Comparison of ENCODE assay signal across 9 cellular contexts in genomic region chr12:92444763-92445162, GRCh38.
DNase-seq lines count a peak whose midpoint lies in the region; ATAC-seq and TF ChIP-seq lines count a peak whose summit lies in the region.
"Had no signal": no experiment of that assay in that cellular context is flagged by ENCODE, and none has a peak within 500 bp of the region (broad histone marks: within the 10 kb centered on the region; RNA-seq: fewer than 3 reads in every experiment).

No MANE protein-coding gene starts in this region.

- peak overlapping the region; percentile 98 to 99 (median 98) for H3K27ac Mint-ChIP-seq in IgD-negative memory B cell

- intact Hi-C loops in posterior vena cava (cut with DNase I) = no loop called here

- peaks cover 8% of the 10 kb centered on the region for H3K36me3 Mint-ChIP-seq in IgD-negative memory B cell

- POLR2A ChIA-PET in GM10248 (lab: Yijun Ruan, JAX) = interaction anchor here (1.4 to 1.6 kb wide), 3 partner anchors 12 to 301 kb away, joined by 3 to 6 read pairs (median 5); partner anchors contain the start of gene BTG1

- ATAC-seq in GM21737 (IDR thresholded peaks at IDR 0.05; ENCODE audit: unreplicated experiment) = peak; percentile 41

- CTCF ChIA-PET in GM10248 (lab: Yijun Ruan, JAX) = interaction anchor here (1.0 to 1.4 kb wide), 6 partner anchors 8 to 126 kb away, joined by 3 to 5 read pairs (median 3); no protein-coding TSS in a partner anchor

- peak overlapping the region; percentile 59 for H3K27ac ChIP-seq in layer of hippocampus (ENCODE audit: low read depth, low read length)

- H3K4me3 Mint-ChIP-seq in IgD-negative memory B cell = peak overlapping the region; percentile 71 to 90 (median 90)

- TF ChIP-seq CTCF in GM12864 (IDR thresholded peaks at IDR 0.05; ENCODE audit: low read depth, low read length, missing control alignments) = no peak
- no peak for TF ChIP-seq CTCF in GM10248 (IDR thresholded peaks at IDR 0.05; ENCODE audit: control extremely low read depth, extremely low read depth, low read depth, missing control alignments)

- H3K4me1 Mint-ChIP-seq in IgD-negative memory B cell = peaks cover 53 to 72% (median 57%) of the 10 kb centered on the region in 3 donors

- DNase-seq in GM12864 (ENCODE audit: low read depth) (peak; percentile 47), posterior vena cava (ENCODE audit: low spot score) (no peak), NCI-H1417 (lab: John Stamatoyannopoulos, UW) (no peak), GM10248 (ENCODE audit: extremely low spot score) (no peak)
- DNase-seq in stimulated activated CD4-positive, alpha-beta T cell treated with anti-CD3 and anti-CD28 coated beads, Interleukin-2, amount 100 ng/mL, for 24 hours = no peak
- DNase-seq: erythroblast had no signal

- peaks cover 2% of the 10 kb centered on the region for H3K27me3 Mint-ChIP-seq in IgD-negative memory B cell

- peak overlapping the region; percentile 7; the same call in 1 of the 2 replicates for H3K4me3 ChIP-seq in GM12864 (ENCODE audit: low read depth, low read length)

- H3K9me3 Mint-ChIP-seq in IgD-negative memory B cell = peaks cover 0 to 3% (median 3%) of the 10 kb centered on the region in 3 donors

- no peaks in the 10 kb centered on the region for H3K27me3 ChIP-seq in layer of hippocampus (ENCODE audit: control insufficient read depth, insufficient read depth, low read length)
